25 cellular contexts compared by ENCODE assay signal in the genomic region with DNA sequence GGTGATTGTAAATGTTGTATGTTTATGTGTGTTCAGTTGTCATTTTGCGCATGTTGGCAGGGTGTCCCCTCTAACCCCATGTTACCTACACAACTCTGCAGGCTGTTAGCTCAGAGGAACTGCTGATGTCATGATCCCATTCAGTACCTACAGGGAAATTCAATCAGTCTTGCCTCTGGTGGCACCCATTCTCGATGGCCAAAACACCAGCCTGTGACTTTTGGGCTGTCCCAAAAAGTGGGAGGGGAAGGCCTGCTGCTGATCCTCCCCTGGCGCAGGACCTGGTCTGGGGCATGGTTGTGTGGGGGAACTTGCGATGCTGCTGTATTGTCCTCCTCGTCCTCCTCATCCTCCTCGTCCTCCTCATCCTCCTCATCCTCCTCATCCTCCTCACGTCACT.
"Had no signal": no experiment of that assay in that cellular context is flagged by ENCODE, and none has a peak within 500 bp of the region (broad histone marks: within the 10 kb centered on the region; RNA-seq: fewer than 3 reads in every experiment).

No MANE protein-coding gene starts in this region.

- H3K27ac ChIP-seq: body of pancreas, colonic mucosa, lower lobe of right lung, ovary, prostate gland, right atrium auricular region, suprapubic skin, uterus had no signal

- H3K27me3 Mint-ChIP-seq: activated B cell treated with CpG ODN at 0.5 μM for 24 hours; activated CD4-positive, alpha-beta T cell treated with anti-CD3 and anti-CD28 coated beads for 36 hours; activated naive CD8-positive, alpha-beta T cell treated with anti-CD3 and anti-CD28 coated beads, Interleukin-2, amount 50 U/mL, for 24 hours had no signal

- H3K36me3 Mint-ChIP-seq: naive thymus-derived CD4-positive, alpha-beta T cell had no signal

- ATAC-seq: activated CD4-positive, alpha-beta T cell treated with anti-CD3 and anti-CD28 coated beads for 36 hours; activated naive CD8-positive, alpha-beta T cell treated with anti-CD3 and anti-CD28 coated beads, Interleukin-2, amount 50 U/mL, for 24 hours; body of pancreas; lower lobe of right lung; naive thymus-derived CD4-positive, alpha-beta T cell; stimulated activated naive CD8-positive, alpha-beta T cell treated with anti-CD3 and anti-CD28 coated beads, Interleukin-15, Interleukin-2, amounts not matched to agents 100 U/mL and 50 U/mL, for 24 hours had no signal

- H3K4me1 ChIP-seq: body of pancreas, prostate gland, right atrium auricular region, uterus had no signal

- H3K4me3 Mint-ChIP-seq: activated B cell treated with CpG ODN at 0.5 μM for 24 hours; activated CD4-positive, alpha-beta T cell treated with anti-CD3 and anti-CD28 coated beads for 36 hours; activated naive CD4-positive, alpha-beta T cell treated with anti-CD3 and anti-CD28 coated beads for 36 hours; activated naive CD8-positive, alpha-beta T cell treated with anti-CD3 and anti-CD28 coated beads, Interleukin-2, amount 50 U/mL, for 24 hours; naive thymus-derived CD4-positive, alpha-beta T cell; T-helper 1 cell treated with Interleukin-12 subunit alpha and Interleukin-12 subunit beta and Interleukin-4 antibody, amounts not matched to agents 30 μg/mL and 1 μg/mL, for 36 hours had no signal

- H3K9me3 Mint-ChIP-seq: activated B cell treated with CpG ODN at 0.5 μM for 24 hours; activated naive CD4-positive, alpha-beta T cell treated with anti-CD3 and anti-CD28 coated beads for 36 hours; activated naive CD8-positive, alpha-beta T cell treated with anti-CD3 and anti-CD28 coated beads, Interleukin-2, amount 50 U/mL, for 24 hours; T-helper 1 cell treated with Interleukin-12 subunit alpha and Interleukin-12 subunit beta and Interleukin-4 antibody, amounts not matched to agents 30 μg/mL and 1 μg/mL, for 36 hours had no signal

- H3K27ac Mint-ChIP-seq: activated B cell treated with CpG ODN at 0.5 μM for 24 hours; activated CD4-positive, alpha-beta T cell treated with anti-CD3 and anti-CD28 coated beads for 36 hours; activated naive CD4-positive, alpha-beta T cell treated with anti-CD3 and anti-CD28 coated beads for 36 hours; activated naive CD8-positive, alpha-beta T cell treated with anti-CD3 and anti-CD28 coated beads, Interleukin-2, amount 50 U/mL, for 24 hours; T-helper 1 cell treated with Interleukin-12 subunit alpha and Interleukin-12 subunit beta and Interleukin-4 antibody, amounts not matched to agents 30 μg/mL and 1 μg/mL, for 36 hours had no signal

- H3K9me3 ChIP-seq: body of pancreas, colonic mucosa, lower lobe of right lung, ovary, prostate gland, right atrium auricular region, suprapubic skin, uterus had no signal

- H3K27me3 ChIP-seq: body of pancreas, colonic mucosa, ovary, right atrium auricular region, suprapubic skin, uterus had no signal

- H3K4me1 Mint-ChIP-seq: activated B cell treated with CpG ODN at 0.5 μM for 24 hours; activated CD4-positive, alpha-beta T cell treated with anti-CD3 and anti-CD28 coated beads for 36 hours; activated naive CD8-positive, alpha-beta T cell treated with anti-CD3 and anti-CD28 coated beads, Interleukin-2, amount 50 U/mL, for 24 hours had no signal

- DNase-seq: activated B cell treated with CpG ODN at 0.5 μM for 24 hours; activated CD4-positive, alpha-beta T cell treated with anti-CD3 and anti-CD28 coated beads for 36 hours; activated CD4-positive, alpha-beta T cell treated with anti-CD3 and anti-CD28 coated beads, Interleukin-2, amount 50 U/mL, for 48 hours; activated CD8-positive, alpha-beta memory T cell treated with anti-CD3 and anti-CD28 coated beads, Interleukin-2, amount 50 U/mL, for 48 hours; activated effector memory CD4-positive, alpha-beta T cell treated with Interleukin-2 at 50 U/mL for 16 hours; activated naive CD4-positive, alpha-beta T cell treated with anti-CD3 and anti-CD28 coated beads for 36 hours; activated naive CD8-positive, alpha-beta T cell treated with anti-CD3 and anti-CD28 coated beads, Interleukin-2, amount 50 U/mL, for 24 hours; activated T-cell treated with anti-CD3 and anti-CD28 coated beads, Interleukin-2, amount 50 U/mL, for 48 hours; body of pancreas; central memory CD4-positive, alpha-beta T cell; colonic mucosa; foreskin melanocyte; lower lobe of right lung; mesendoderm; naive thymus-derived CD4-positive, alpha-beta T cell; ovary; stimulated activated CD4-positive, alpha-beta T cell treated with anti-CD3 and anti-CD28 coated beads, Interleukin-4, amount 100 ng/mL, for 4 hours; stimulated activated naive CD8-positive, alpha-beta T cell treated with anti-CD3 and anti-CD28 coated beads, Interleukin-15, Interleukin-2, amounts not matched to agents 100 U/mL and 50 U/mL, for 24 hours; T1000; trophoblast cell; uterus had no signal

- H3K36me3 ChIP-seq: colonic mucosa, ovary, prostate gland, uterus had no signal

- H3K4me3 ChIP-seq: body of pancreas, colonic mucosa, lower lobe of right lung, ovary, prostate gland, right atrium auricular region, suprapubic skin, uterus had no signal
